34 cellular contexts compared by ENCODE assay signal in the genomic region with DNA sequence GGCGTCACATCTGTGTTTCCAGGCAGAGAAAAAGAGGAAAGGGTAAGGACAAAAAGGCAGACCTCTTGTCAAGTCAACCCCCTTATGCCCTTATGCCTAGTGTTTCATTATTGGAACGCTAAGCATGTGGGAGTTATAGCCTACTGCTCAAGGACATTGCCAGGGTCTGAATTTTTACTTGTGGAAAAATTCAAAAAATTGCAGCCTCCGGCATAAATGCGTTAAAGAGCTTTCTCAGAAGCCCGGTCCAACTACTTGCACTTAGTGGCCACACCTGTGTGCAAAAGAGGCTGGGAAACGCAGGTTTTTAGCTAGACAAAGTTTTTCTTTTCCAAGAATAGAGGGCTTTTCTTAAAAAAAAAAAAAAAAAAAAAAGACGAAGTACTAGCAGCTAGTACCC.
DNase-seq lines count a peak whose midpoint lies in the region; ATAC-seq and TF ChIP-seq lines count a peak whose summit lies in the region.
"Had no signal": no experiment of that assay in that cellular context is flagged by ENCODE, and none has a peak within 500 bp of the region (broad histone marks: within the 10 kb centered on the region; RNA-seq: fewer than 3 reads in every experiment).

No MANE protein-coding gene starts in this region.

- H3K4me3 Mint-ChIP-seq in activated B cell treated with CpG ODN at 0.5 μM for 24 hours (no peak overlapping the region), progenitor cell of endocrine pancreas (ENCODE audit: low read depth) (no peak overlapping the region)
- no peak overlapping the region for H3K4me3 Mint-ChIP-seq in stimulated activated memory B cell treated with anti-CD40 and anti-IgM and Interleukin-4, amounts not matched to agents 10 μg/mL and 1 μg/mL and 100 μg/mL, for 72 hours
- H3K4me3 Mint-ChIP-seq: B cell; CD14-positive monocyte; CD4-positive, alpha-beta memory T cell; CD4-positive, alpha-beta T cell; CD4-positive, CD25-positive, alpha-beta regulatory T cell; CD8-positive, alpha-beta memory T cell; CD8-positive, alpha-beta T cell had no signal

- DNase-seq in activated B cell treated with CpG ODN at 0.5 μM for 24 hours (no peak), trophoblast cell (peak; percentile 96 to 100), progenitor cell of endocrine pancreas (ENCODE audit: low spot score, unreplicated experiment) (no peak), NCI-H345 (lab: John Stamatoyannopoulos, UW) (no peak)
- DNase-seq: 8988T; ACHN; AML-193; BE2C; C1 segment of cervical spinal cord; Caco-2; Calu3; CD4-positive, alpha-beta memory T cell; CD4-positive, alpha-beta T cell; CD4-positive, CD25-positive, alpha-beta regulatory T cell; CD8-positive, alpha-beta memory T cell; CD8-positive, alpha-beta T cell; COR-L47; DMS 273 treated with DMSO at 0.1 percent for 48 hours; DMS153; DMS79; DMS79 treated with DMSO at 0.1 percent for 48 hours; DND-41; EL had no signal

- no CpG with 5 or more reads among the region's 7 CpGs for WGBS in trophoblast cell (ENCODE audit: extremely low coverage, insufficient coverage, insufficient read length)

- no peak overlapping the region for H4K12ac ChIP-seq in trophoblast cell (ENCODE audit: low read depth, low read length)

- H3K18ac ChIP-seq in trophoblast cell (ENCODE audit: low read length), result no peak overlapping the region

- H3K9ac ChIP-seq in trophoblast cell (ENCODE audit: low read length), result no peak overlapping the region
- H3K9ac ChIP-seq: BLaER1; BLaER1 treated with 17β-estradiol and CSF1 and Interleukin-3, amounts not matched to agents 10 nM and 100 nM had no signal

- TF ChIP-seq CTCF in activated B cell treated with CpG ODN at 0.5 μM for 24 hours (IDR thresholded peaks at IDR 0.05) (no peak), progenitor cell of endocrine pancreas (IDR thresholded peaks at IDR 0.05; ENCODE audit: unreplicated experiment) (no peak)

- no peak overlapping the region for H4K91ac ChIP-seq in trophoblast cell (ENCODE audit: low read depth, low read length)

- no peak overlapping the region for H4K8ac ChIP-seq in trophoblast cell (ENCODE audit: low read depth, low read length)

- H3K36me3 Mint-ChIP-seq in activated B cell treated with CpG ODN at 0.5 μM for 24 hours (ENCODE audit: low read depth), result peaks cover 59% of the 10 kb centered on the region
- H3K36me3 Mint-ChIP-seq in progenitor cell of endocrine pancreas (ENCODE audit: insufficient read depth), result peaks cover 17% of the 10 kb centered on the region
- H3K36me3 Mint-ChIP-seq in stimulated activated memory B cell treated with anti-CD40 and anti-IgM and Interleukin-4, amounts not matched to agents 10 μg/mL and 1 μg/mL and 100 μg/mL, for 72 hours, result peaks cover 61% of the 10 kb centered on the region

- no peaks in the 10 kb centered on the region for H3K79me1 ChIP-seq in trophoblast cell (ENCODE audit: low read length)

- H3K79me2 ChIP-seq in trophoblast cell (ENCODE audit: control insufficient read depth, insufficient read depth, low read length, poor library complexity), result no peaks in the 10 kb centered on the region

- no peak overlapping the region for H3K23ac ChIP-seq in trophoblast cell (ENCODE audit: low read length)

- H3K4me1 Mint-ChIP-seq in activated B cell treated with CpG ODN at 0.5 μM for 24 hours (peaks cover 21% of the 10 kb centered on the region), progenitor cell of endocrine pancreas (ENCODE audit: low read depth) (peaks cover 11% of the 10 kb centered on the region)
- peaks cover 20% of the 10 kb centered on the region for H3K4me1 Mint-ChIP-seq in stimulated activated memory B cell treated with anti-CD40 and anti-IgM and Interleukin-4, amounts not matched to agents 10 μg/mL and 1 μg/mL and 100 μg/mL, for 72 hours

- H3K27me3 ChIP-seq in trophoblast cell (ENCODE audit: insufficient read depth, low read length), result no peaks in the 10 kb centered on the region
- H3K27me3 ChIP-seq: BE2C; BLaER1; BLaER1 treated with 17β-estradiol and CSF1 and Interleukin-3, amounts not matched to agents 10 nM and 100 nM had no signal

- H3K27me3 Mint-ChIP-seq in activated B cell treated with CpG ODN at 0.5 μM for 24 hours (no peaks in the 10 kb centered on the region), progenitor cell of endocrine pancreas (no peaks in the 10 kb centered on the region)
- H3K27me3 Mint-ChIP-seq in stimulated activated memory B cell treated with anti-CD40 and anti-IgM and Interleukin-4, amounts not matched to agents 10 μg/mL and 1 μg/mL and 100 μg/mL, for 72 hours, result no peaks in the 10 kb centered on the region
- H3K27me3 Mint-ChIP-seq: B cell; CD4-positive, alpha-beta memory T cell; CD4-positive, alpha-beta T cell; CD4-positive, CD25-positive, alpha-beta regulatory T cell; CD8-positive, alpha-beta memory T cell had no signal

- no peak for ATAC-seq in activated B cell treated with CpG ODN at 0.5 μM for 24 hours (ENCODE audit: low read depth)
- no peak for ATAC-seq in stimulated activated memory B cell treated with anti-CD40 and anti-IgM and Interleukin-4, amounts not matched to agents 10 μg/mL and 1 μg/mL and 100 μg/mL, for 72 hours
- no peak for ATAC-seq in GM19328 (IDR thresholded peaks at IDR 0.05; ENCODE audit: unreplicated experiment)
- ATAC-seq in GM18867 (IDR thresholded peaks at IDR 0.05; ENCODE audit: unreplicated experiment), result no peak
- ATAC-seq in HG03442 (IDR thresholded peaks at IDR 0.05; ENCODE audit: unreplicated experiment), result no peak
- ATAC-seq: A549; CD8-positive, alpha-beta T cell had no signal

- no peak overlapping the region for H3K4me2 ChIP-seq in trophoblast cell (ENCODE audit: low read length)
- H3K4me2 ChIP-seq: A549; BLaER1; BLaER1 treated with 17β-estradiol and CSF1 and Interleukin-3, amounts not matched to agents 10 nM and 100 nM had no signal

- POLR2A ChIA-PET in activated B cell treated with CpG ODN at 0.5 μM for 24 hours (lab: Charles Lee), result interaction anchor here (0.7 to 0.9 kb wide), 2 partner anchors 38 to 92 kb away, joined by 3 to 4 read pairs; no protein-coding TSS in a partner anchor

- H3K4me3 ChIP-seq in trophoblast cell (ENCODE audit: low read depth, low read length), result no peak overlapping the region
- H3K4me3 ChIP-seq: A549; BLaER1; BLaER1 treated with 17β-estradiol and CSF1 and Interleukin-3, amounts not matched to agents 10 nM and 100 nM had no signal

- H3K36me3 ChIP-seq in trophoblast cell (ENCODE audit: control insufficient read depth in 1 of 2, insufficient read depth in 2 of 2, low read length in 2 of 2), result peaks cover 14 to 18% of the 10 kb centered on the region in 2 experiments

- CTCF ChIA-PET in activated B cell treated with CpG ODN at 0.5 μM for 24 hours (lab: Charles Lee), result interaction anchor here (1.2 to 1.3 kb wide), 2 partner anchors 10 to 182 kb away, joined by 3 to 6 read pairs; no protein-coding TSS in a partner anchor

- no peak overlapping the region for H3K4ac ChIP-seq in trophoblast cell (ENCODE audit: low read depth, low read length)

- H3K4me1 ChIP-seq in trophoblast cell (ENCODE audit: control insufficient read depth in 1 of 2, insufficient read depth in 2 of 2, low read length in 2 of 2), result peaks cover 0 to 2% of the 10 kb centered on the region in 2 experiments
- H3K4me1 ChIP-seq: BE2C had no signal

- H3K27ac Mint-ChIP-seq in activated B cell treated with CpG ODN at 0.5 μM for 24 hours, result peak overlapping the region; percentile 2
- peak overlapping the region; percentile 86 for H3K27ac Mint-ChIP-seq in progenitor cell of endocrine pancreas
- peak overlapping the region; percentile 45 for H3K27ac Mint-ChIP-seq in stimulated activated memory B cell treated with anti-CD40 and anti-IgM and Interleukin-4, amounts not matched to agents 10 μg/mL and 1 μg/mL and 100 μg/mL, for 72 hours
- H3K27ac Mint-ChIP-seq: B cell; CD14-positive monocyte; CD4-positive, alpha-beta memory T cell; CD4-positive, alpha-beta T cell; CD4-positive, CD25-positive, alpha-beta regulatory T cell; CD8-positive, alpha-beta memory T cell; CD8-positive, alpha-beta T cell had no signal

- no peak overlapping the region for H2BK120ac ChIP-seq in trophoblast cell (ENCODE audit: insufficient read depth, low read length, poor library complexity)

- H3K14ac ChIP-seq in trophoblast cell (ENCODE audit: low read length), result no peak overlapping the region

- intact Hi-C loops in activated B cell treated with CpG ODN at 0.5 μM for 24 hours (cut with micrococcal nuclease), result loop anchor here (10.0 kb wide), 1 partner anchor 369 kb away; the partner anchor contains the start of gene ZNF607

- no peak overlapping the region for H3K27ac ChIP-seq in trophoblast cell (ENCODE audit: low read depth, low read length)
- H3K27ac ChIP-seq: 22Rv1; A549; BLaER1; BLaER1 treated with 17β-estradiol and CSF1 and Interleukin-3, amounts not matched to agents 10 nM and 100 nM; C4-2B had no signal

- no peak overlapping the region for H2BK12ac ChIP-seq in trophoblast cell (ENCODE audit: low read length)

- no peak overlapping the region for H2AK5ac ChIP-seq in trophoblast cell (ENCODE audit: low read length)

- H3K9me3 ChIP-seq in trophoblast cell (ENCODE audit: insufficient read depth, low read depth, low read length), result no peaks in the 10 kb centered on the region
- H3K9me3 ChIP-seq: A549, BE2C, BLaER1, Caco-2 had no signal

- no peak overlapping the region for H2AFZ ChIP-seq in trophoblast cell (ENCODE audit: insufficient read depth, low read length, poor library complexity)

- H3K9me3 Mint-ChIP-seq in activated B cell treated with CpG ODN at 0.5 μM for 24 hours (no peaks in the 10 kb centered on the region), progenitor cell of endocrine pancreas (ENCODE audit: low read depth) (no peaks in the 10 kb centered on the region)
- no peaks in the 10 kb centered on the region for H3K9me3 Mint-ChIP-seq in stimulated activated memory B cell treated with anti-CD40 and anti-IgM and Interleukin-4, amounts not matched to agents 10 μg/mL and 1 μg/mL and 100 μg/mL, for 72 hours
- H3K9me3 Mint-ChIP-seq: CD14-positive monocyte; CD4-positive, alpha-beta memory T cell; CD4-positive, alpha-beta T cell; CD4-positive, CD25-positive, alpha-beta regulatory T cell; CD8-positive, alpha-beta memory T cell; CD8-positive, alpha-beta T cell had no signal

- H2BK5ac ChIP-seq in trophoblast cell (ENCODE audit: low read depth, low read length, poor library complexity), result no peak overlapping the region

Comparison
In these comparisons a context has a peak if more than half of its experiments do, and no peak if none do; other contexts are left out.
1. DNase-seq: peak in trophoblast cell (2 of 2); none in activated B cell treated with CpG ODN at 0.5 μM for 24 hours (single experiment), progenitor cell of endocrine pancreas (single experiment) and NCI-H345 (single experiment).
2. H3K27ac Mint-ChIP-seq: peak in every context shown above with its lines; median percentile 86 in progenitor cell of endocrine pancreas; 45 in stimulated activated memory B cell treated with anti-CD40 and anti-IgM and Interleukin-4, amounts not matched to agents 10 μg/mL and 1 μg/mL and 100 μg/mL, for 72 hours; 2 in activated B cell treated with CpG ODN at 0.5 μM for 24 hours.